1 cellular context compared by ENCODE assay signal in genomic region chr2:42932271-42933151, GRCh38.
TF ChIP-seq lines count a peak whose summit lies in the region.

No MANE protein-coding gene starts in this region.

TF ChIP-seq in WTC11, 78 proteins besides CTCF, POLR2A, EP300 and RAD21 (continued from another document):
- no peak for TF ChIP-seq AFF4 (CRISPR knock-in tag; IDR thresholded peaks at IDR 0.05; ENCODE audit: borderline replicate concordance)
- no peak for TF ChIP-seq ZNF396 (CRISPR knock-in tag; IDR thresholded peaks at IDR 0.05; ENCODE audit: borderline replicate concordance)
